21 cellular contexts compared by ENCODE assay signal in genomic region chr2:11507517-11507916, GRCh38. TPM values are rescaled to one million over a fixed set of nuclear protein-coding genes. Genes with fewer than 3 reads are reported as not detected.
DNase-seq lines count a peak whose midpoint lies in the region; ATAC-seq, FAIRE-seq and TF ChIP-seq lines count a peak whose summit lies in the region.
"Had no signal": no experiment of that assay in that cellular context is flagged by ENCODE, and none has a peak within 500 bp of the region (broad histone marks: within the 10 kb centered on the region; RNA-seq: fewer than 3 reads in every experiment).

No MANE protein-coding gene starts in this region.

- H4K91ac ChIP-seq in H1 (replicated peaks; ENCODE audit: insufficient read length, low read length), result no peak overlapping the region

- H3K9me3 Mint-ChIP-seq in stimulated activated effector memory CD8-positive, alpha-beta T cell treated with anti-CD3 and anti-CD28 coated beads, Interleukin-12 subunit alpha, Interleukin-12 subunit beta, amount 100 ng/mL, for 72 hours, result no peaks in the 10 kb centered on the region
- H3K9me3 Mint-ChIP-seq: CD8-positive, alpha-beta T cell; HFFc6 had no signal

- peaks cover 6% of the 10 kb centered on the region for H3K79me1 ChIP-seq in H1 (ENCODE audit: low read depth, low read length)

- no peak overlapping the region for H2BK120ac ChIP-seq in H1 (replicated peaks; ENCODE audit: low read depth, low read length)

- H4K5ac ChIP-seq in H1 (ENCODE audit: insufficient read length, low read depth, low read length), result no peak overlapping the region

- no peak overlapping the region for H3K27ac ChIP-seq in H1 (ENCODE audit: low read depth, low read length)
- H3K27ac ChIP-seq in vagina, result peak overlapping the region; percentile 14
- no peak overlapping the region for H3K27ac ChIP-seq in heart left ventricle

- H2BK15ac ChIP-seq in H1 (ENCODE audit: low read length), result no peak overlapping the region

- H2AK5ac ChIP-seq in H1 (ENCODE audit: low read depth, low read length), result no peak overlapping the region

- no peak for TF ChIP-seq CTCF in H1 (IDR thresholded peaks at IDR 0.05; ENCODE audit: control extremely low read depth in 1 of 3, insufficient read depth in 1 of 3, low read depth in 1 of 3, low read length in 3 of 3)
- TF ChIP-seq CTCF in vagina (IDR thresholded peaks at IDR 0.05), result no peak
- no peak for TF ChIP-seq CTCF in heart left ventricle (IDR thresholded peaks at IDR 0.05)

- no peaks in the 10 kb centered on the region for H3K23me2 ChIP-seq in H1 (ENCODE audit: low read depth, low read length)

- DNase-seq in NCI-H69 (lab: John Stamatoyannopoulos, UW) (peak; percentile 7), H1 (ENCODE audit: low read depth in 1 of 2, low spot score in 2 of 2) (no peak), vagina (ENCODE audit: extremely low spot score in 2 of 2) (no peak), heart left ventricle (no peak)
- no peak for DNase-seq in stimulated activated effector memory CD8-positive, alpha-beta T cell treated with anti-CD3 and anti-CD28 coated beads, Interleukin-12 subunit alpha, Interleukin-12 subunit beta, amount 100 ng/mL, for 72 hours (ENCODE audit: low spot score in 2 of 2)
- no peak for DNase-seq in activated CD8-positive, alpha-beta memory T cell treated with anti-CD3 and anti-CD28 coated beads, Interleukin-2, amount 50 U/mL, for 4 hours
- DNase-seq: BE2C; CD8-positive, alpha-beta T cell; GF-D8; HFFc6; NCI-H1417; NCI-H187 treated with DMSO at 0.1 percent for 48 hours; NCI-H526 treated with DMSO at 0.1 percent for 48 hours; NK-92 treated with Interleukin-12 subunit alpha and Interleukin-12 subunit beta, amount 100 ng/mL, for 24 hours; OCI-M1; SHP77 treated with DMSO at 0.1 percent for 48 hours had no signal

- H3K27me3 ChIP-seq in H1 (replicated peaks in 1 of 4; ENCODE audit: control insufficient read depth in 3 of 4, extremely low read depth in 1 of 4, insufficient read depth in 3 of 4, low read length in 3 of 4) (no peaks in the 10 kb centered on the region), vagina (no peaks in the 10 kb centered on the region), heart left ventricle (no peaks in the 10 kb centered on the region)
- H3K27me3 ChIP-seq: BE2C had no signal

- H3K4ac ChIP-seq in H1 (replicated peaks; ENCODE audit: insufficient read length, low read depth, low read length), result peak overlapping the region; percentile 65

- no peak overlapping the region for H3K14ac ChIP-seq in H1 (ENCODE audit: insufficient read length)

- H2BK5ac ChIP-seq in H1 (ENCODE audit: low read depth, low read length), result no peak overlapping the region

- peaks cover 0 to 1% of the 10 kb centered on the region in 2 experiments for H4K20me1 ChIP-seq in H1 (replicated peaks in 1 of 2; ENCODE audit: control insufficient read depth in 1 of 2, insufficient read depth in 2 of 2, low read length in 2 of 2)

- FAIRE-seq in H1 (lab: Jason Lieb, UNC), result no peak
- FAIRE-seq: GM12891, GM18507 had no signal

- H3K4me1 Mint-ChIP-seq in stimulated activated effector memory CD8-positive, alpha-beta T cell treated with anti-CD3 and anti-CD28 coated beads, Interleukin-12 subunit alpha, Interleukin-12 subunit beta, amount 100 ng/mL, for 72 hours, result no peaks in the 10 kb centered on the region

- H3K9ac ChIP-seq in H1 (replicated peaks in 1 of 4; ENCODE audit: extremely low read depth in 1 of 4, low read depth in 3 of 4, low read length in 3 of 4), result no peak overlapping the region

- intact Hi-C loops in vagina (cut with DNase I), result no loop called here
- intact Hi-C loops in heart left ventricle (cut with DNase I), result no loop called here

- no peak for TF ChIP-seq RAD21 in H1 (IDR thresholded peaks at IDR 0.05 in 1 of 2, conservative IDR thresholded peaks at IDR 0.05 in 1 of 2; ENCODE audit: low read depth in 2 of 2, low read length in 2 of 2)

- H3K4me1 ChIP-seq in H1 (replicated peaks in 1 of 4; ENCODE audit: control insufficient read depth in 3 of 4, insufficient read depth in 4 of 4, low read length in 3 of 4), result peaks cover 0 to 2% (median 0%) of the 10 kb centered on the region in 4 experiments; a peak in 1 of 7 replicates
- H3K4me1 ChIP-seq in vagina, result peaks cover 11% of the 10 kb centered on the region
- H3K4me1 ChIP-seq in heart left ventricle, result peaks cover 0 to 7% (median 0%) of the 10 kb centered on the region in 12 donors

- no peak overlapping the region for H3K56ac ChIP-seq in H1 (replicated peaks; ENCODE audit: insufficient read length, low read depth, low read length)

- no peak overlapping the region for H3K4me2 ChIP-seq in H1 (ENCODE audit: insufficient read depth in 1 of 2, low read depth in 2 of 2, low read length in 2 of 2)
- H3K4me2 ChIP-seq: GM23338 had no signal

- peaks cover 0 to 18% of the 10 kb centered on the region in 2 experiments; a peak in 2 of 4 replicates for H3K79me2 ChIP-seq in H1 (ENCODE audit: control insufficient read depth in 1 of 2, insufficient read depth in 2 of 2, low read length in 2 of 2)

- H3K4me3 ChIP-seq in H1 (ENCODE audit: extremely low read depth in 1 of 4, insufficient read depth in 2 of 4, low read depth in 3 of 4, low read length in 4 of 4), result no peak overlapping the region
- no peak overlapping the region for H3K4me3 ChIP-seq in vagina
- no peak overlapping the region for H3K4me3 ChIP-seq in heart left ventricle
- H3K4me3 ChIP-seq: GM23338 had no signal

- no peak for TF ChIP-seq EP300 in H1 (IDR thresholded peaks at IDR 0.05; ENCODE audit: borderline replicate concordance in 1 of 2, low read depth in 2 of 2, low read length in 2 of 2)

- no peak overlapping the region for H3K18ac ChIP-seq in H1 (ENCODE audit: extremely low read depth, low read length)

- H2AFZ ChIP-seq in H1 (ENCODE audit: low read length), result no peak overlapping the region
- H2AFZ ChIP-seq: GM23338 had no signal

- no peak overlapping the region for H3K23ac ChIP-seq in H1 (ENCODE audit: insufficient read length)

- H2BK20ac ChIP-seq in H1 (ENCODE audit: low read length), result no peak overlapping the region

- peak; percentile 8 for ATAC-seq in stimulated activated effector memory CD8-positive, alpha-beta T cell treated with anti-CD3 and anti-CD28 coated beads, Interleukin-12 subunit alpha, Interleukin-12 subunit beta, amount 100 ng/mL, for 72 hours
- no peak for ATAC-seq in HG03108 (IDR thresholded peaks at IDR 0.05; ENCODE audit: unreplicated experiment)
- ATAC-seq in heart left ventricle, result no peak
- ATAC-seq: CD8-positive, alpha-beta T cell; GM23338 had no signal

- POLR2A ChIA-PET in H1 (lab: Charles Lee; ENCODE audit: partially characterized antibody), result interaction anchor here (0.7 kb wide), 1 partner anchor 26 kb away, joined by 3 read pairs; no protein-coding TSS in a partner anchor

- H3K27ac Mint-ChIP-seq in stimulated activated effector memory CD8-positive, alpha-beta T cell treated with anti-CD3 and anti-CD28 coated beads, Interleukin-12 subunit alpha, Interleukin-12 subunit beta, amount 100 ng/mL, for 72 hours, result no peak overlapping the region
- H3K27ac Mint-ChIP-seq: CD8-positive, alpha-beta T cell; GM23338; HFFc6; IgD-negative memory B cell had no signal

- no peaks in the 10 kb centered on the region for H3K36me3 Mint-ChIP-seq in stimulated activated effector memory CD8-positive, alpha-beta T cell treated with anti-CD3 and anti-CD28 coated beads, Interleukin-12 subunit alpha, Interleukin-12 subunit beta, amount 100 ng/mL, for 72 hours
- H3K36me3 Mint-ChIP-seq: CD8-positive, alpha-beta T cell; IgD-negative memory B cell had no signal

- 94% methylated on average over 2 of the region's 2 CpGs; no CpG with 5 or more reads in 1 of the 2 experiments for WGBS in H1 (ENCODE audit: extremely low coverage in 1 of 2, insufficient coverage in 1 of 2, insufficient read length in 1 of 2, insufficient replicate concordance in 2 of 2, low coverage in 1 of 2, low lambda C conversion rate in 2 of 2, missing lambda C conversion rate in 1 of 2), 2 experiments
- 75 to 83% (median 80%) methylated on average over 2 of the region's 2 CpGs for WGBS in heart left ventricle, 4 donors

- H2BK12ac ChIP-seq in H1 (ENCODE audit: low read depth, low read length), result no peak overlapping the region

- 0 out of 4 replicates have a peak, but pooled peaks cover 0 to 8% of the 10 kb centered on the region in 2 experiments for H3K9me3 ChIP-seq in H1 (ENCODE audit: insufficient read depth in 2 of 2, low read depth in 1 of 2, low read length in 1 of 2)
- no peaks in the 10 kb centered on the region for H3K9me3 ChIP-seq in vagina
- H3K9me3 ChIP-seq in heart left ventricle, result peaks cover 0 to 11% (median 2%) of the 10 kb centered on the region in 12 donors
- H3K9me3 ChIP-seq: BE2C had no signal

- H4K8ac ChIP-seq in H1 (ENCODE audit: extremely low read depth, insufficient read depth, low read length), result no peak overlapping the region

- no peak overlapping the region for H3K4me3 Mint-ChIP-seq in stimulated activated effector memory CD8-positive, alpha-beta T cell treated with anti-CD3 and anti-CD28 coated beads, Interleukin-12 subunit alpha, Interleukin-12 subunit beta, amount 100 ng/mL, for 72 hours
- H3K4me3 Mint-ChIP-seq: CD8-positive, alpha-beta T cell; GM23338; HFFc6; IgD-negative memory B cell had no signal

- H3K36me3 ChIP-seq in H1 (ENCODE audit: control insufficient read depth in 2 of 4, insufficient read depth in 4 of 4, low read length in 3 of 4) (no peaks in the 10 kb centered on the region), vagina (no peaks in the 10 kb centered on the region), heart left ventricle (no peaks in the 10 kb centered on the region)
- H3K36me3 ChIP-seq: BE2C had no signal

- TF ChIP-seq POLR2A in H1 (IDR thresholded peaks at IDR 0.05; ENCODE audit: control extremely low read depth in 1 of 2, low read depth in 2 of 2, low read length in 2 of 2) (no peak), vagina (IDR thresholded peaks at IDR 0.05) (no peak), heart left ventricle (IDR thresholded peaks at IDR 0.05) (no peak)

- CTCF ChIA-PET in H1 (lab: Charles Lee; ENCODE audit: partially characterized antibody), result interaction anchor here (0.8 to 2.9 kb wide), 4 partner anchors 24 to 75 kb away, joined by 3 to 13 read pairs (median 8); no protein-coding TSS in a partner anchor

RNA-seq across cellular contexts. Expression of gene GREB1, which starts 26.3 kb away (rescaled TPM):
- 41.7 and 43.4 TPM in 2 replicates for total RNA-seq in H1 (2021; fragmentation: NEBNext Ultra II Directional; extraction: Animal tissue kit (Norgen Biotek cat#: 25700))
- 7.9 and 13.8 TPM in 2 replicates for polyA plus RNA-seq in H1 (2011; rRNA removed)
- 9.9 TPM for polyA plus RNA-seq in H1 (2011; cell fraction: cytosol; rRNA removed)
- 22.7 TPM for polyA plus RNA-seq in H1 (2011; cell fraction: nucleus; rRNA removed)
- 14.3 to 18.0 TPM (median 16.3 TPM) in 4 replicates for polyA plus RNA-seq in H1 (2012, experiment 1 of 2)
- 8.5 TPM for polyA plus RNA-seq in H1 (2012, experiment 2 of 2)
- 16.9 TPM for polyA plus RNA-seq in H1 (2013, experiment 1 of 2)
- 15.7 TPM for polyA plus RNA-seq in H1 (2013, experiment 2 of 2)
- 23.1 and 26.4 TPM in 2 replicates for polyA minus RNA-seq in H1 (2011; rRNA and poly(A)+ RNA removed)
- polyA minus RNA-seq in H1 (2011; cell fraction: cytosol; rRNA and poly(A)+ RNA removed), result 13.1 TPM
- polyA minus RNA-seq in H1 (2011; cell fraction: nucleus; rRNA and poly(A)+ RNA removed), result 21.8 TPM
- 35.4 TPM for total RNA-seq in vagina
- total RNA-seq in heart left ventricle, result 10 to 100 TPM in 1 of 9 donors, 1 to 10 TPM in 8; 3.1 to 11.5 (median 5.7) TPM
- polyA plus RNA-seq in heart left ventricle, result 1 to 10 TPM; 1.4 to 4.0 TPM
- polyA plus RNA-seq: IgD-negative memory B cell had no signal

RNA-seq across cellular contexts. Expression of gene E2F6, which starts 41.6 kb away (rescaled TPM):
- 14.9 and 15.6 TPM in 2 replicates for total RNA-seq in H1 (2021; fragmentation: NEBNext Ultra II Directional; extraction: Animal tissue kit (Norgen Biotek cat#: 25700))
- polyA plus RNA-seq in H1 (2011; rRNA removed) (3.8 and 8.3 TPM in 2 replicates), heart left ventricle (10 to 100 TPM in 1 of 2 donors, 1 to 10 TPM in 1; 8.7 to 14.6 TPM)
- 7.3 TPM for polyA plus RNA-seq in H1 (2011; cell fraction: cytosol; rRNA removed)
- polyA plus RNA-seq in H1 (2011; cell fraction: nucleus; rRNA removed), result 5.7 TPM
- polyA plus RNA-seq in H1 (2012, experiment 1 of 2), result 11.0 to 11.9 TPM (median 11.2 TPM) in 4 replicates
- 6.1 TPM for polyA plus RNA-seq in H1 (2012, experiment 2 of 2)
- polyA plus RNA-seq in H1 (2013, experiment 1 of 2), result 8.0 TPM
- 7.7 TPM for polyA plus RNA-seq in H1 (2013, experiment 2 of 2)
- polyA minus RNA-seq in H1 (2011; rRNA and poly(A)+ RNA removed), result 6.8 and 9.7 TPM in 2 replicates
- 5.4 TPM for polyA minus RNA-seq in H1 (2011; cell fraction: cytosol; rRNA and poly(A)+ RNA removed)
- 11.4 TPM for polyA minus RNA-seq in H1 (2011; cell fraction: nucleus; rRNA and poly(A)+ RNA removed)
- total RNA-seq in vagina (9.1 TPM), heart left ventricle (10 to 100 TPM; 12.6 to 20.4 (median 15.8) TPM)
